23 cellular contexts compared by ENCODE assay signal in the genomic region with DNA sequence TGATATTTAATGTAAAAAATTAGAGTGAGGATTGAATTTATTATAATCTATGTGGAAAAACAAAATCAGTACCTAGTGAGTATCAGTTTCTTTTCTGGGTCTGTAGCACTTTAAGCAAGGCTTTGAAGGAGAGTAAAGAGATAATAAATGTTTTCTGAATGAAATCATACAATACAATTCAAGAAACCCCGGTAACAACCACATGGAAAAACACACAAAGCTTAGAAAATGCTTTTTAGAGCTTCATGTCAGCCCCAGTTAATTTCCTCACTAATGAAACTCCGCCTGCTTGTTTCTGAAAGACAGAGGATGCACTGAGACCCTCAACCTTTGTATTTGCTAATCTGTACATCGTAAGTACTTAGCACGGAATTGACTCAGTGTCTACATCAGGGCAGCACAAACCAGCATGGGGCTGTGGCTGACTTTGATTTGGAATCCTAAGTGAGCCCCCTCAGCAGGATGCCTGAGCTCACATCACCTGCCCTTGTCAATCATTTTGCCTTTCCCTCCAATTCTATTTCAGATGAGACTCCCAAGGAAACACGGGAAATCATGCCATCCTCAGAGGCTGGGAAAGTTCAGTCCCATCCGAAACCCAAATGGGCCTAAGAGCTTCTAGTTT.
DNase-seq lines count a peak whose midpoint lies in the region; ATAC-seq and TF ChIP-seq lines count a peak whose summit lies in the region.
"Had no signal": no experiment of that assay in that cellular context is flagged by ENCODE, and none has a peak within 500 bp of the region (broad histone marks: within the 10 kb centered on the region; RNA-seq: fewer than 3 reads in every experiment).

No MANE protein-coding gene starts in this region.

- no peak overlapping the region for H2AFZ ChIP-seq in neural progenitor cell (replicated peaks)
- no peak overlapping the region for H2AFZ ChIP-seq in PC-3 (ENCODE audit: low read length)
- H2AFZ ChIP-seq: hepatocyte had no signal

- H3K4me1 ChIP-seq in neural progenitor cell, result peaks cover 11% of the 10 kb centered on the region
- no peaks in the 10 kb centered on the region for H3K4me1 ChIP-seq in PC-3 (ENCODE audit: insufficient read depth, low read length)
- H3K4me1 ChIP-seq: psoas muscle, spleen had no signal

- H3K4me1 Mint-ChIP-seq in neural progenitor cell, result peaks cover 23% of the 10 kb centered on the region
- H3K4me1 Mint-ChIP-seq: B cell, memory B cell had no signal

- no TSS peak for BruUV-seq in PC-3 (replicated peaks; lab: Mats Ljungman, UMichigan)

- H3K4me3 Mint-ChIP-seq in neural progenitor cell, result peak overlapping the region; percentile 13
- H3K4me3 Mint-ChIP-seq: B cell; memory B cell; nephron progenitor cell; T-helper 1 cell treated with Interleukin-12 subunit alpha and Interleukin-12 subunit beta and Interleukin-4 antibody, amounts not matched to agents 30 μg/mL and 1 μg/mL, for 36 hours had no signal

- no peaks in the 10 kb centered on the region for H3K79me2 ChIP-seq in neural progenitor cell (ENCODE audit: low read depth)
- H3K79me2 ChIP-seq in PC-3 (ENCODE audit: low read length), result no peaks in the 10 kb centered on the region
- H3K79me2 ChIP-seq: hepatocyte had no signal

- H3K4me2 ChIP-seq in neural progenitor cell (peak overlapping the region; percentile 11), PC-3 (ENCODE audit: low read length) (no peak overlapping the region)
- H3K4me2 ChIP-seq: hepatocyte had no signal

- H3K9me2 ChIP-seq in PC-3 (replicated peaks; ENCODE audit: low read length), result no peaks in the 10 kb centered on the region

- H3K27me3 Mint-ChIP-seq in neural progenitor cell (ENCODE audit: insufficient read depth, low read depth), result peaks cover 4% of the 10 kb centered on the region
- H3K27me3 Mint-ChIP-seq: B cell, memory B cell had no signal

- ATAC-seq in HG03469 (IDR thresholded peaks at IDR 0.05; ENCODE audit: unreplicated experiment), result no peak
- ATAC-seq in HG03025 (IDR thresholded peaks at IDR 0.05; ENCODE audit: low FRiP score, unreplicated experiment), result no peak
- ATAC-seq in PC-3, result no peak

- no peaks in the 10 kb centered on the region for H3K27me3 ChIP-seq in neural progenitor cell
- no peaks in the 10 kb centered on the region for H3K27me3 ChIP-seq in PC-3 (ENCODE audit: low read length)
- H3K27me3 ChIP-seq: hepatocyte, spleen had no signal

- H3F3A ChIP-seq in neural progenitor cell (ENCODE audit: low read depth) (no peaks in the 10 kb centered on the region), PC-3 (ENCODE audit: low read length, unreplicated experiment) (no peaks in the 10 kb centered on the region)

- H3K9me3 ChIP-seq in neural progenitor cell (ENCODE audit: low read depth), result no peaks in the 10 kb centered on the region
- no peaks in the 10 kb centered on the region for H3K9me3 ChIP-seq in PC-3 (ENCODE audit: low read length)
- H3K9me3 ChIP-seq: psoas muscle, spleen had no signal

- H3K27ac Mint-ChIP-seq in neural progenitor cell, result no peak overlapping the region
- H3K27ac Mint-ChIP-seq: B cell; memory B cell; nephron progenitor cell; T-helper 1 cell treated with Interleukin-12 subunit alpha and Interleukin-12 subunit beta and Interleukin-4 antibody, amounts not matched to agents 30 μg/mL and 1 μg/mL, for 36 hours had no signal

- no peak overlapping the region for H3K4me3 ChIP-seq in choroid plexus epithelial cell (ENCODE audit: low read depth, low read length)
- no peak overlapping the region for H3K4me3 ChIP-seq in neural progenitor cell
- no peak overlapping the region for H3K4me3 ChIP-seq in PC-3 (ENCODE audit: low read length)
- H3K4me3 ChIP-seq: hepatocyte, psoas muscle, spleen had no signal

- TF ChIP-seq CTCF in choroid plexus epithelial cell (conservative IDR thresholded peaks at IDR 0.05; ENCODE audit: low read depth, low read length) (no peak), neural progenitor cell (IDR thresholded peaks at IDR 0.05) (no peak), PC-3 (conservative IDR thresholded peaks at IDR 0.05; ENCODE audit: low read depth, low read length) (no peak)

- POLR2A ChIA-PET in PC-3 (lab: Charles Lee; ENCODE audit: unreplicated experiment), result no interaction called here

- DNase-seq in LHCN-M2 (ENCODE audit: low read depth), result peak; percentile 95
- peak; percentile 27 for DNase-seq in NCI-H345 treated with DMSO at 0.1 percent for 48 hours (lab: John Stamatoyannopoulos, UW; ENCODE audit: unreplicated experiment)
- peak; percentile 35 for DNase-seq in choroid plexus epithelial cell (ENCODE audit: low read depth)
- DNase-seq in neural progenitor cell (ENCODE audit: low spot score), result peak; percentile 63
- no peak for DNase-seq in medulla oblongata (ENCODE audit: extremely low spot score)
- DNase-seq in PC-3, result no peak
- DNase-seq: activated CD4-positive, alpha-beta T cell treated with anti-CD3 and anti-CD28 coated beads, Interleukin-2, amount 50 U/mL, for 1 hour; activated CD8-positive, alpha-beta memory T cell treated with anti-CD3 and anti-CD28 coated beads, Interleukin-2, amount 50 U/mL, for 48 hours; activated effector memory CD4-positive, alpha-beta T cell treated with Interleukin-2 at 50 U/mL for 16 hours; amygdala; kidney; NCI-H187; NCI-H526 treated with DMSO at 0.1 percent for 48 hours; nephron progenitor cell; psoas muscle; SHP77 treated with DMSO at 0.1 percent for 48 hours; spleen had no signal

- H4K20me1 ChIP-seq in neural progenitor cell (ENCODE audit: low read depth) (no peaks in the 10 kb centered on the region), PC-3 (ENCODE audit: low read length) (no peaks in the 10 kb centered on the region)

- intact Hi-C loops in PC-3 (cut with micrococcal nuclease), result no loop called here

- H3K9ac ChIP-seq in neural progenitor cell (no peak overlapping the region), PC-3 (ENCODE audit: low read length) (no peak overlapping the region)

- peaks cover 7% of the 10 kb centered on the region for H3K9me3 Mint-ChIP-seq in neural progenitor cell
- H3K9me3 Mint-ChIP-seq: nephron progenitor cell had no signal

- H3K36me3 ChIP-seq in neural progenitor cell (no peaks in the 10 kb centered on the region), PC-3 (ENCODE audit: low read depth, low read length) (no peaks in the 10 kb centered on the region)
- H3K36me3 ChIP-seq: spleen had no signal

- H3K36me3 Mint-ChIP-seq in neural progenitor cell, result no peaks in the 10 kb centered on the region
- H3K36me3 Mint-ChIP-seq: memory B cell had no signal

- H3K27ac ChIP-seq in neural progenitor cell (no peak overlapping the region), PC-3 (ENCODE audit: low read length) (no peak overlapping the region)
- H3K27ac ChIP-seq: hepatocyte, psoas muscle, spleen had no signal

- CTCF ChIA-PET in PC-3 (lab: Charles Lee), result no interaction called here

Comparison
In these comparisons a context has a peak if more than half of its experiments do, and no peak if none do; other contexts are left out.
1. DNase-seq: peak in LHCN-M2 (single experiment), NCI-H345 treated with DMSO at 0.1 percent for 48 hours (single experiment), choroid plexus epithelial cell (single experiment) and neural progenitor cell (single experiment); none in medulla oblongata (single experiment) and PC-3 (single experiment).